In the genomic region with DNA sequence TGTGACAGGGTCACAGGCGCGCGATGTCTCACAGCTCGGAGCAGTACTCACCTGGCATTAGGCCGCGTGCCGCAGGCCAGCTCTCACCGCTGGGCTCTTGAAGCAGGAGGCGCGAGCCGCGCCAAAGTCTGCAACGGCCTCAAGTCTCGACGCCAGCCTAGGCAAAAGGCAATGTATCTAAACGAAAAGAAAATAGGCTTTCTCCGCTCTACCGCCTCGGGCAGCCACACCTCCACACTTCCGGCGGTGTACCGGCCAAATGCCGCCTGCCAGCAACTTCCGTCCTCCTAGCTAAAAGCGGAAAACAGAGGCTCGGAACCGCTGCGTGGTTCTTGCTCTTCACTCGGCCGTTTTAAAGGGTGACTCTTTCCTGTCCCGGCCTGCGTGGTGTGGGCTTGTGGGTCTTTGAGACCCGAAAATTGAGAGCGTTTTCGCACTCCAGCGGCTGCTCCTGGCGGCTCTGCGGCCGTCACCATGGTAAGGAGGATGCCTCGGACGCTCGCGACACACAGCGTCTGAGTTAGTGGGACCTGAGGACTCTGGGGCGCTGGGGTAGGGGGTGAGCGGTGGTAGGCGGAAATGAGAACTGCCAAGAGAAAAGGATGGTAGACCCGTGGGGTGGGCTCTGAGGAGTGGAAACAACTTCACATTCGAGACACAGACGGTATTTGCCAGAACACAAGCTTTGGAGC, we compare ENCODE assay signal across 1 cellular context.
TF ChIP-seq lines count a peak whose summit lies in the region.

Gene GFM2 (minus strand): TSS at position 231 of the 692 bp plus-strand sequence. CDS start 3,375 bp downstream, outside the sequence.
Gene NSA2 (plus strand): TSS at position 363 of the 692 bp plus-strand sequence. CDS start 112 bp downstream, at position 475.

TF ChIP-seq in K562, 482 proteins besides CTCF, POLR2A, EP300 and RAD21 (continued from another document):
- TF ChIP-seq HBP1 (CRISPR knock-in tag; IDR thresholded peaks at IDR 0.05) (0 out of 2 replicates have a peak, but pooled peaks have one; percentile 8), C11orf30 (IDR thresholded peaks at IDR 0.05; ENCODE audit: low read depth) (peak; percentile 97), PCBP1 (IDR thresholded peaks at IDR 0.05; ENCODE audit: low read depth, low read length, poor library complexity, severe bottlenecking) (no peak), HCFC1 (IDR thresholded peaks at IDR 0.05; ENCODE audit: low read depth, low read length) (peak; percentile 85), FOXM1 (IDR thresholded peaks at IDR 0.05; ENCODE audit: low read depth) (peak; percentile 83), FOXM1 (CRISPR knock-in tag; IDR thresholded peaks at IDR 0.05; ENCODE audit: low read depth) (0 out of 2 replicates have a peak, but pooled peaks have one; percentile 24), NFATC3 (IDR thresholded peaks at IDR 0.05) (peak; percentile 50; the same call in 1 of the 2 replicates), ELF2 (CRISPR knock-in tag; IDR thresholded peaks at IDR 0.05) (peak; percentile 87), ETV5 (CRISPR knock-in tag; IDR thresholded peaks at IDR 0.05; ENCODE audit: low read depth) (peak; percentile 89), ZNF766 (CRISPR knock-in tag; conservative IDR thresholded peaks at IDR 0.05) (peak; percentile 63; the same call in 1 of the 2 replicates), DPF2 (IDR thresholded peaks at IDR 0.05) (no peak), PKNOX1 (IDR thresholded peaks at IDR 0.05) (peak; percentile 76), NCOA1 (IDR thresholded peaks at IDR 0.05; ENCODE audit: low read depth) (peak; percentile 99), YY1 (IDR thresholded peaks at IDR 0.05; ENCODE audit: borderline replicate concordance in 1 of 3, control insufficient read depth in 1 of 3, extremely low read depth in 1 of 3, insufficient read depth in 3 of 3, insufficient read length in 1 of 3, insufficient replicate concordance in 2 of 3, low read depth in 1 of 3, low read length in 2 of 3) (peak in 2 of 3 experiments; percentile 48 to 60), ZNF197 (CRISPR knock-in tag; IDR thresholded peaks at IDR 0.05; ENCODE audit: low read depth) (peak; percentile 80; the same call in 1 of the 2 replicates), GTF2F1 (IDR thresholded peaks at IDR 0.05; ENCODE audit: low read depth, low read length) (peak; percentile 25; the same call in 1 of the 2 replicates), ARHGAP35 (IDR thresholded peaks at IDR 0.05; ENCODE audit: partially characterized antibody) (no peak), TAF7 (tag; IDR thresholded peaks at IDR 0.05) (peak; percentile 71; the same call in 1 of the 2 replicates), CC2D1A (IDR thresholded peaks at IDR 0.05) (0 out of 2 replicates have a peak, but pooled peaks have one; percentile 27), MITF (IDR thresholded peaks at IDR 0.05) (no peak), POLR2G (IDR thresholded peaks at IDR 0.05; ENCODE audit: low read depth, low read length) (peak; percentile 82)
- TF ChIP-seq, protein P1, sequence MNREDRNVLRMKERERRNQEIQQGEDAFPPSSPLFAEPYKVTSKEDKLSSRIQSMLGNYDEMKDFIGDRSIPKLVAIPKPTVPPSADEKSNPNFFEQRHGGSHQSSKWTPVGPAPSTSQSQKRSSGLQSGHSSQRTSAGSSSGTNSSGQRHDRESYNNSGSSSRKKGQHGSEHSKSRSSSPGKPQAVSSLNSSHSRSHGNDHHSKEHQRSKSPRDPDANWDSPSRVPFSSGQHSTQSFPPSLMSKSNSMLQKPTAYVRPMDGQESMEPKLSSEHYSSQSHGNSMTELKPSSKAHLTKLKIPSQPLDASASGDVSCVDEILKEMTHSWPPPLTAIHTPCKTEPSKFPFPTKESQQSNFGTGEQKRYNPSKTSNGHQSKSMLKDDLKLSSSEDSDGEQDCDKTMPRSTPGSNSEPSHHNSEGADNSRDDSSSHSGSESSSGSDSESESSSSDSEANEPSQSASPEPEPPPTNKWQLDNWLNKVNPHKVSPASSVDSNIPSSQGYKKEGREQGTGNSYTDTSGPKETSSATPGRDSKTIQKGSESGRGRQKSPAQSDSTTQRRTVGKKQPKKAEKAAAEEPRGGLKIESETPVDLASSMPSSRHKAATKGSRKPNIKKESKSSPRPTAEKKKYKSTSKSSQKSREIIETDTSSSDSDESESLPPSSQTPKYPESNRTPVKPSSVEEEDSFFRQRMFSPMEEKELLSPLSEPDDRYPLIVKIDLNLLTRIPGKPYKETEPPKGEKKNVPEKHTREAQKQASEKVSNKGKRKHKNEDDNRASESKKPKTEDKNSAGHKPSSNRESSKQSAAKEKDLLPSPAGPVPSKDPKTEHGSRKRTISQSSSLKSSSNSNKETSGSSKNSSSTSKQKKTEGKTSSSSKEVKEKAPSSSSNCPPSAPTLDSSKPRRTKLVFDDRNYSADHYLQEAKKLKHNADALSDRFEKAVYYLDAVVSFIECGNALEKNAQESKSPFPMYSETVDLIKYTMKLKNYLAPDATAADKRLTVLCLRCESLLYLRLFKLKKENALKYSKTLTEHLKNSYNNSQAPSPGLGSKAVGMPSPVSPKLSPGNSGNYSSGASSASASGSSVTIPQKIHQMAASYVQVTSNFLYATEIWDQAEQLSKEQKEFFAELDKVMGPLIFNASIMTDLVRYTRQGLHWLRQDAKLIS (CRISPR knock-in tag; IDR thresholded peaks at IDR 0.05) = peak; percentile 38; the same call in 1 of the 2 replicates
- TF ChIP-seq, protein P2, sequence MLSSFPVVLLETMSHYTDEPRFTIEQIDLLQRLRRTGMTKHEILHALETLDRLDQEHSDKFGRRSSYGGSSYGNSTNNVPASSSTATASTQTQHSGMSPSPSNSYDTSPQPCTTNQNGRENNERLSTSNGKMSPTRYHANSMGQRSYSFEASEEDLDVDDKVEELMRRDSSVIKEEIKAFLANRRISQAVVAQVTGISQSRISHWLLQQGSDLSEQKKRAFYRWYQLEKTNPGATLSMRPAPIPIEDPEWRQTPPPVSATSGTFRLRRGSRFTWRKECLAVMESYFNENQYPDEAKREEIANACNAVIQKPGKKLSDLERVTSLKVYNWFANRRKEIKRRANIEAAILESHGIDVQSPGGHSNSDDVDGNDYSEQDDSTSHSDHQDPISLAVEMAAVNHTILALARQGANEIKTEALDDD (IDR thresholded peaks at IDR 0.05) = no peak
TF ChIP-seq in K562: peak in this region for 143.
